In the genomic region with DNA sequence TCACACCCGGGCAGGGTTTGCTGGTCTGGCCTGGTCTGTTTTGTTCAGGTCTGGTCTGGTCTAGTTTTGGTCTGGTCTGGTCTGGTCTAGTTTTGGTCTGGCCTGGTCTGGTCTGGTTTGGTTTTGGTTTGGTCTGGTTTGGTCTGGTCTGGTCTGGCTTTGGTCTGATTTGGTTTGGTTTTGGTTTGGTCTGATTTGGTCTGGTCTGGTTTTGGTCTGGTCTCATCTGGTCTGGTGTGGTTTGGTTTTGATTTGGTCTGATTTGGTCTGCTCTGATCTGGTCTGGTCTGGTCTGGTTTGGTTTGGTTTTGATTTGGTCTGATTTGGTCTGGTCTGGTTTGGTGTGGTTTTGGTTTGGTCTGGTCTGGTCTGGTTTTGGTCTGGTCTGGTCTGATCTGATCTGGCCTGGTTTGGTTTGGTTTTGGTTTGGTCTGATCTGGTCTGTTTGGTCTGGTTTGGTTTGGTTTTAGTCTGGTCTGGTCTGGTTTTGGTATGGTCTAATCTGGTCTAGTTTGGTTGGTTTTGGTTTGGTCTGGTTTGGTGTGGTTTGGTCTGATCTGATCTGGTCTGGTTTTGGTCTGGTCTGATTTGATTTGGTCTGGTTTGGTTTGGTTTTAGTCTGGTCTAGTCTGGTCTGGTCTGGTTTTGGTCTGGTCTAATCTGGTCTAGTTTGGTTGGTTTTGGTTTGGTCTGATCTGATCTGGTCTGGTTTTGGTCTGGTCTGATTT, we compare ENCODE assay signal across 13 cellular contexts. TPM values are rescaled to one million over a fixed set of nuclear protein-coding genes. Genes with fewer than 3 reads are reported as not detected.
DNase-seq lines count a peak whose midpoint lies in the region; ATAC-seq, FAIRE-seq and TF ChIP-seq lines count a peak whose summit lies in the region.
"Had no signal": no experiment of that assay in that cellular context is flagged by ENCODE, and none has a peak within 500 bp of the region (broad histone marks: within the 10 kb centered on the region; RNA-seq: fewer than 3 reads in every experiment).

No MANE protein-coding gene starts in this region.

- H3K27me3 ChIP-seq in CD8-positive, alpha-beta T cell (ENCODE audit: insufficient read depth, low read length): no peaks in the 10 kb centered on the region
- no peaks in the 10 kb centered on the region for H3K27me3 ChIP-seq in K562 (ENCODE audit: control insufficient read depth in 2 of 2, insufficient read depth in 2 of 2, low read length in 2 of 2)
- H3K27me3 ChIP-seq in BE2C: no peaks in the 10 kb centered on the region
- H3K27me3 ChIP-seq: gastroesophageal sphincter had no signal

- DNase-seq in CD8-positive, alpha-beta T cell: no peak
- DNase-seq in HTR-8/SVneo (ENCODE audit: insufficient read length, low spot score) (no peak), K562 (ENCODE audit: extremely low read depth in 1 of 4, low spot score in 3 of 4) (no peak), nephron progenitor cell (no peak), coronary artery (ENCODE audit: low spot score) (no peak), BE2C (no peak)
- DNase-seq: DMS 273 treated with DMSO at 0.1 percent for 48 hours; nucleus accumbens; stimulated activated CD8-positive, alpha-beta memory T cell treated with anti-CD3 and anti-CD28 coated beads, Interleukin-4, amount 100 ng/mL, for 48 hours had no signal

- in situ Hi-C loops in K562 (cut with MboI): no loop called here

- CTCF ChIA-PET in CD8-positive, alpha-beta T cell (lab: Charles Lee): no interaction called here
- CTCF ChIA-PET in K562 (lab: Yijun Ruan, JAX; ENCODE audit: low intra/inter-chr PET ratio): no interaction called here

- H3K27ac ChIP-seq in CD8-positive, alpha-beta T cell (ENCODE audit: low read depth, low read length): peak overlapping the region; percentile 20
- H3K27ac ChIP-seq in K562 (ENCODE audit: extremely low read depth, low read depth, low read length) (peak overlapping the region; percentile 28; the same call in 1 of the 3 replicates), coronary artery (no peak overlapping the region)
- H3K27ac ChIP-seq: gastroesophageal sphincter had no signal

- intact Hi-C loops in CD8-positive, alpha-beta T cell (cut with DNase I, micrococcal nuclease): no loop called here
- intact Hi-C loops in K562 (cut with micrococcal nuclease): no loop called here

- H3K36me3 Mint-ChIP-seq in CD8-positive, alpha-beta T cell: peaks cover 74% of the 10 kb centered on the region
- peaks cover 62% of the 10 kb centered on the region for H3K36me3 Mint-ChIP-seq in nephron progenitor cell (ENCODE audit: low read depth)

- no peaks in the 10 kb centered on the region for H3K9me3 Mint-ChIP-seq in CD8-positive, alpha-beta T cell
- peaks cover 4% of the 10 kb centered on the region for H3K9me3 Mint-ChIP-seq in nephron progenitor cell

- no peaks in the 10 kb centered on the region for H3K9me1 ChIP-seq in K562 (ENCODE audit: control insufficient read depth, insufficient read depth, low read length)

- no peak for ATAC-seq in CD8-positive, alpha-beta T cell
- ATAC-seq in K562 (no peak), HG02970 (IDR thresholded peaks at IDR 0.05; ENCODE audit: low FRiP score, unreplicated experiment) (no peak), GM21360 (IDR thresholded peaks at IDR 0.05; ENCODE audit: unreplicated experiment) (no peak)
- ATAC-seq: gastroesophageal sphincter had no signal

- H4K20me1 ChIP-seq in K562 (replicated peaks; ENCODE audit: control insufficient read depth, insufficient read depth, low read length): no peaks in the 10 kb centered on the region

- H2AFZ ChIP-seq in K562 (ENCODE audit: low read depth, low read length): no peak overlapping the region

- peaks cover 28% of the 10 kb centered on the region for H3K36me3 ChIP-seq in CD8-positive, alpha-beta T cell (ENCODE audit: insufficient read depth, low read length)
- peaks cover 73% of the 10 kb centered on the region; the same call in 1 of the 3 replicates for H3K36me3 ChIP-seq in K562 (ENCODE audit: control insufficient read depth, insufficient read depth, low read length)
- H3K36me3 ChIP-seq in BE2C: peaks cover 45% of the 10 kb centered on the region

- H3K4me1 Mint-ChIP-seq in CD8-positive, alpha-beta T cell (ENCODE audit: low read depth): peaks cover 12% of the 10 kb centered on the region
- peaks cover 8% of the 10 kb centered on the region for H3K4me1 Mint-ChIP-seq in nephron progenitor cell

- peak overlapping the region; percentile 95 for H3K27ac Mint-ChIP-seq in CD8-positive, alpha-beta T cell
- H3K27ac Mint-ChIP-seq in nephron progenitor cell: peak overlapping the region; percentile 100

- peak; percentile 80 for FAIRE-seq in HTR-8/SVneo (lab: Jason Lieb, UNC)
- FAIRE-seq in K562 (lab: Jason Lieb, UNC): peak; percentile 89

- H3K9me3 ChIP-seq in CD8-positive, alpha-beta T cell (ENCODE audit: low read length): no peaks in the 10 kb centered on the region
- peaks cover 6% of the 10 kb centered on the region for H3K9me3 ChIP-seq in K562 (replicated peaks; ENCODE audit: control insufficient read depth, insufficient read depth, low read depth, low read length)
- no peaks in the 10 kb centered on the region for H3K9me3 ChIP-seq in BE2C
- H3K9me3 ChIP-seq: gastroesophageal sphincter had no signal

- TF ChIP-seq POLR2A in K562 (conservative IDR thresholded peaks at IDR 0.05): no peak

- TF ChIP-seq EP300 in K562 (IDR thresholded peaks at IDR 0.05; ENCODE audit: low read length): no peak

- no peak for TF ChIP-seq CTCF in CD8-positive, alpha-beta T cell (IDR thresholded peaks at IDR 0.05)
- no peak for TF ChIP-seq CTCF in K562 (IDR thresholded peaks at IDR 0.05 in 2 of 3, conservative IDR thresholded peaks at IDR 0.05 in 1 of 3; ENCODE audit: insufficient read depth in 2 of 3, low read depth in 1 of 3, low read length in 3 of 3)
- no peak for TF ChIP-seq CTCF in nephron progenitor cell (IDR thresholded peaks at IDR 0.05)
- TF ChIP-seq CTCF in coronary artery (IDR thresholded peaks at IDR 0.05): no peak
- TF ChIP-seq CTCF in BE2C (IDR thresholded peaks at IDR 0.05; ENCODE audit: low read depth, low read length): no peak

- TF ChIP-seq RAD21 in K562 (CRISPR knock-in tag; conservative IDR thresholded peaks at IDR 0.05 in 1 of 2, IDR thresholded peaks at IDR 0.05 in 1 of 2): no peak

- H3K4me1 ChIP-seq in CD8-positive, alpha-beta T cell (ENCODE audit: insufficient read depth, low read length): no peaks in the 10 kb centered on the region
- H3K4me1 ChIP-seq in K562 (replicated peaks in 1 of 2; ENCODE audit: control insufficient read depth in 2 of 2, insufficient read depth in 2 of 2, low read length in 2 of 2) (peaks cover 0 to 17% of the 10 kb centered on the region in 2 experiments; a peak in 2 of 5 replicates), BE2C (no peaks in the 10 kb centered on the region)

- H3K4me3 ChIP-seq in CD8-positive, alpha-beta T cell (ENCODE audit: low read depth, low read length): no peak overlapping the region
- H3K4me3 ChIP-seq in K562 (no peak overlapping the region), coronary artery (no peak overlapping the region), BE2C (ENCODE audit: low read depth, low read length) (no peak overlapping the region)
- H3K4me3 ChIP-seq: gastroesophageal sphincter had no signal

- no peak overlapping the region for H3K4me3 Mint-ChIP-seq in CD8-positive, alpha-beta T cell
- H3K4me3 Mint-ChIP-seq in nephron progenitor cell: no peak overlapping the region

- peaks cover 15% of the 10 kb centered on the region; the same call in 2 of the 3 replicates for H3K79me2 ChIP-seq in K562 (ENCODE audit: control insufficient read depth, insufficient read depth, low read length)

- WGBS in K562 (ENCODE audit: insufficient coverage, low coverage, missing lambda C conversion rate): 94% methylated on average over 1 of the region's 1 CpG

- no peak overlapping the region for H3K4me2 ChIP-seq in K562 (ENCODE audit: insufficient read depth, low read length)

- H3K27me3 Mint-ChIP-seq in CD8-positive, alpha-beta T cell (ENCODE audit: low read depth): no peaks in the 10 kb centered on the region
- H3K27me3 Mint-ChIP-seq in nephron progenitor cell (ENCODE audit: low read depth, poor library complexity): no peaks in the 10 kb centered on the region

- H3K9ac ChIP-seq in K562 (ENCODE audit: insufficient read depth in 1 of 2, low read depth in 2 of 2, low read length in 2 of 2): no peak overlapping the region

- POLR2A ChIA-PET in CD8-positive, alpha-beta T cell (lab: Charles Lee): no interaction called here
- POLR2A ChIA-PET in K562 (lab: Yijun Ruan, JAX): no interaction called here

- BruUV-seq in K562 (replicated peaks; lab: Mats Ljungman, UMichigan): no TSS peak

RNA-seq across cellular contexts. Expression of gene F2RL3, which starts 14.4 kb away (rescaled TPM):
- not detected for total RNA-seq in CD8-positive, alpha-beta T cell
- total RNA-seq in K562 (2011; cell fraction: chromatin; rRNA removed; ENCODE audit: low replicate concordance): 16.8 and 60.7 TPM in 2 replicates
- 53.0 and 74.2 TPM in 2 replicates for total RNA-seq in K562 (2011; cell fraction: nucleolus; rRNA removed)
- 25.8 and 31.3 TPM in 2 replicates for total RNA-seq in K562 (2011; cell fraction: nucleoplasm; rRNA removed)
- 23.4 and 29.5 TPM in 2 replicates for total RNA-seq in K562 (2014; rRNA removed)
- total RNA-seq in K562 (2014; rRNA removed; fragmentation: Illumina TruSeq; extraction: Trizol): 10.7 and 11.0 TPM in 2 replicates
- 11.9 and 12.1 TPM in 2 replicates for total RNA-seq in K562 (2015; rRNA removed; fragmentation: Illumina TruSeq; extraction: Trizol)
- total RNA-seq in K562 (2021): 27.6 and 29.0 TPM in 2 replicates
- polyA plus RNA-seq in K562 (2011; rRNA removed): 7.2 and 9.9 TPM in 2 replicates
- polyA plus RNA-seq in K562 (2011; cell fraction: cytosol; rRNA removed): 10.5 and 59.1 TPM in 2 replicates
- polyA plus RNA-seq in K562 (2011; cell fraction: nucleus; rRNA removed): 4.8 and 12.6 TPM in 2 replicates
- polyA plus RNA-seq in K562 (2012): 15.6 and 20.7 TPM in 2 replicates
- 12.3 and 13.4 TPM in 2 replicates for polyA plus RNA-seq in K562 (2014; fragmentation: Illumina TruSeq; extraction: Trizol)
- polyA plus RNA-seq in K562 (2014; fragmentation: Nextera tagmentation; extraction: Ambion mirVana): 1 to 10 TPM; 1.4 to 5.0 TPM
- 20.9 and 22.0 TPM in 2 replicates for polyA plus RNA-seq in K562 (2014; rRNA removed)
- 3.2 and 7.2 TPM in 2 replicates for polyA minus RNA-seq in K562 (2011; rRNA and poly(A)+ RNA removed)
- 8.0 and 13.6 TPM in 2 replicates for polyA minus RNA-seq in K562 (2011; cell fraction: cytosol; rRNA and poly(A)+ RNA removed)
- polyA minus RNA-seq in K562 (2011; cell fraction: nucleus; rRNA and poly(A)+ RNA removed): 12.3 and 14.5 TPM in 2 replicates
- 0.99 TPM for polyA plus RNA-seq in BE2C (2012; ENCODE audit: insufficient read depth, insufficient read length, low read depth)
- total RNA-seq: M059J had no signal

RNA-seq across cellular contexts. Expression of gene SIN3B, which starts 45.2 kb away (rescaled TPM):
- total RNA-seq in CD8-positive, alpha-beta T cell: 10 to 100 TPM; 46.1 to 46.5 TPM
- 134 and 224 TPM in 2 replicates for total RNA-seq in K562 (2011; cell fraction: chromatin; rRNA removed; ENCODE audit: low replicate concordance)
- total RNA-seq in K562 (2011; cell fraction: nucleolus; rRNA removed): 88.7 and 97.6 TPM in 2 replicates
- total RNA-seq in K562 (2011; cell fraction: nucleoplasm; rRNA removed): 90.3 and 105 TPM in 2 replicates
- total RNA-seq in K562 (2014; rRNA removed) (12.0 and 13.6 TPM in 2 replicates), K562 (2014; rRNA removed; fragmentation: Illumina TruSeq; extraction: Trizol) (8.2 and 9.9 TPM in 2 replicates), K562 (2015; rRNA removed; fragmentation: Illumina TruSeq; extraction: Trizol) (14.2 and 14.3 TPM in 2 replicates), K562 (2021) (34.2 and 34.6 TPM in 2 replicates)
- polyA plus RNA-seq in K562 (2011; rRNA removed) (19.3 and 21.6 TPM in 2 replicates), K562 (2014; fragmentation: Illumina TruSeq; extraction: Trizol) (18.9 and 20.7 TPM in 2 replicates), K562 (2014; fragmentation: Nextera tagmentation; extraction: Ambion mirVana) (under 1 TPM; 0.51 to 0.66 TPM), K562 (2014; rRNA removed) (29.5 and 30.6 TPM in 2 replicates)
- polyA plus RNA-seq in K562 (2011; cell fraction: cytosol; rRNA removed): 12.3 and 15.1 TPM in 2 replicates
- 88.5 and 135 TPM in 2 replicates for polyA plus RNA-seq in K562 (2011; cell fraction: nucleus; rRNA removed)
- polyA plus RNA-seq in K562 (2012): 22.5 and 27.9 TPM in 2 replicates
- 16.0 and 16.9 TPM in 2 replicates for polyA minus RNA-seq in K562 (2011; rRNA and poly(A)+ RNA removed)
- 10.8 and 18.7 TPM in 2 replicates for polyA minus RNA-seq in K562 (2011; cell fraction: cytosol; rRNA and poly(A)+ RNA removed)
- 37.4 and 46.9 TPM in 2 replicates for polyA minus RNA-seq in K562 (2011; cell fraction: nucleus; rRNA and poly(A)+ RNA removed)
- 77.5 TPM for polyA plus RNA-seq in BE2C (2012; ENCODE audit: insufficient read depth, insufficient read length, low read depth)

Comparison
In these comparisons a context has a peak if more than half of its experiments do, and no peak if none do; other contexts are left out.
1. H3K27ac ChIP-seq: peak in CD8-positive, alpha-beta T cell (single experiment) and K562 (single experiment); none in coronary artery (0 of 2).
2. RNA of gene F2RL3, which starts 14.4 kb away (total RNA-seq): 10.7 to 74.2 TPM in K562; not detected in CD8-positive, alpha-beta T cell; every median in the first group is over 10 times any median in the second.